Comparison of ENCODE assay signal across 14 cellular contexts in genomic region chr20:41014557-41015088, GRCh38.
"Had no signal": no experiment of that assay in that cellular context is flagged by ENCODE, and none has a peak within 500 bp of the region (broad histone marks: within the 10 kb centered on the region; RNA-seq: fewer than 3 reads in every experiment).

No MANE protein-coding gene starts in this region.

- ATAC-seq: left lung; naive thymus-derived CD4-positive, alpha-beta T cell; pancreas; stimulated activated memory B cell treated with anti-CD40 and anti-IgM and Interleukin-4, amounts not matched to agents 10 μg/mL and 1 μg/mL and 100 μg/mL, for 72 hours had no signal

- H3K4me3 Mint-ChIP-seq: activated B cell treated with CpG ODN at 0.5 μM for 24 hours; activated T-helper 1 cell treated with anti-CD3 and anti-CD28 coated beads, Interleukin-12 subunit alpha, Interleukin-12 subunit beta, Interleukin-2, Interleukin-4 antibody, amounts not matched to agents 30 ng/mL and 10 ng/mL and 1 ng/mL, durations not matched to agents 14 hours and 24 hours and 36 hours; naive thymus-derived CD4-positive, alpha-beta T cell; stimulated activated memory B cell treated with anti-CD40 and anti-IgM and Interleukin-4, amounts not matched to agents 10 μg/mL and 1 μg/mL and 100 μg/mL, for 72 hours had no signal

- H3K27ac Mint-ChIP-seq: activated B cell treated with CpG ODN at 0.5 μM for 24 hours; activated T-helper 1 cell treated with anti-CD3 and anti-CD28 coated beads, Interleukin-12 subunit alpha, Interleukin-12 subunit beta, Interleukin-2, Interleukin-4 antibody, amounts not matched to agents 30 ng/mL and 10 ng/mL and 1 ng/mL, durations not matched to agents 14 hours and 24 hours and 36 hours; naive thymus-derived CD4-positive, alpha-beta T cell; stimulated activated memory B cell treated with anti-CD40 and anti-IgM and Interleukin-4, amounts not matched to agents 10 μg/mL and 1 μg/mL and 100 μg/mL, for 72 hours had no signal

- H3K4me3 ChIP-seq: left lung, pancreas, tibial artery, vagina had no signal

- H3K9me3 ChIP-seq: left lung, pancreas, tibial artery, vagina had no signal

- H3K9me3 Mint-ChIP-seq: activated B cell treated with CpG ODN at 0.5 μM for 24 hours; activated T-helper 1 cell treated with anti-CD3 and anti-CD28 coated beads, Interleukin-12 subunit alpha, Interleukin-12 subunit beta, Interleukin-2, Interleukin-4 antibody, amounts not matched to agents 30 ng/mL and 10 ng/mL and 1 ng/mL, durations not matched to agents 14 hours and 24 hours and 36 hours; naive thymus-derived CD4-positive, alpha-beta T cell; stimulated activated memory B cell treated with anti-CD40 and anti-IgM and Interleukin-4, amounts not matched to agents 10 μg/mL and 1 μg/mL and 100 μg/mL, for 72 hours had no signal

- H3K27ac ChIP-seq: pancreas, tibial artery, vagina had no signal

- H3K36me3 Mint-ChIP-seq: stimulated activated memory B cell treated with anti-CD40 and anti-IgM and Interleukin-4, amounts not matched to agents 10 μg/mL and 1 μg/mL and 100 μg/mL, for 72 hours had no signal

- H3K4me1 ChIP-seq: pancreas had no signal

- H3K36me3 ChIP-seq: left lung, pancreas, tibial artery, vagina had no signal

- H3K27me3 Mint-ChIP-seq: activated B cell treated with CpG ODN at 0.5 μM for 24 hours; naive thymus-derived CD4-positive, alpha-beta T cell; stimulated activated memory B cell treated with anti-CD40 and anti-IgM and Interleukin-4, amounts not matched to agents 10 μg/mL and 1 μg/mL and 100 μg/mL, for 72 hours had no signal

- DNase-seq: activated B cell treated with CpG ODN at 0.5 μM for 24 hours; activated CD4-positive, alpha-beta T cell treated with anti-CD3 and anti-CD28 coated beads for 48 hours; glutamatergic neuron; hypothalamus; kidney; left lung; naive thymus-derived CD4-positive, alpha-beta T cell; pancreas; stimulated activated CD4-positive, alpha-beta T cell treated with anti-CD3 and anti-CD28 coated beads, Interleukin-2, amount 100 ng/mL, for 24 hours; T-helper 2 cell; tibial artery had no signal
